In the genomic region with DNA sequence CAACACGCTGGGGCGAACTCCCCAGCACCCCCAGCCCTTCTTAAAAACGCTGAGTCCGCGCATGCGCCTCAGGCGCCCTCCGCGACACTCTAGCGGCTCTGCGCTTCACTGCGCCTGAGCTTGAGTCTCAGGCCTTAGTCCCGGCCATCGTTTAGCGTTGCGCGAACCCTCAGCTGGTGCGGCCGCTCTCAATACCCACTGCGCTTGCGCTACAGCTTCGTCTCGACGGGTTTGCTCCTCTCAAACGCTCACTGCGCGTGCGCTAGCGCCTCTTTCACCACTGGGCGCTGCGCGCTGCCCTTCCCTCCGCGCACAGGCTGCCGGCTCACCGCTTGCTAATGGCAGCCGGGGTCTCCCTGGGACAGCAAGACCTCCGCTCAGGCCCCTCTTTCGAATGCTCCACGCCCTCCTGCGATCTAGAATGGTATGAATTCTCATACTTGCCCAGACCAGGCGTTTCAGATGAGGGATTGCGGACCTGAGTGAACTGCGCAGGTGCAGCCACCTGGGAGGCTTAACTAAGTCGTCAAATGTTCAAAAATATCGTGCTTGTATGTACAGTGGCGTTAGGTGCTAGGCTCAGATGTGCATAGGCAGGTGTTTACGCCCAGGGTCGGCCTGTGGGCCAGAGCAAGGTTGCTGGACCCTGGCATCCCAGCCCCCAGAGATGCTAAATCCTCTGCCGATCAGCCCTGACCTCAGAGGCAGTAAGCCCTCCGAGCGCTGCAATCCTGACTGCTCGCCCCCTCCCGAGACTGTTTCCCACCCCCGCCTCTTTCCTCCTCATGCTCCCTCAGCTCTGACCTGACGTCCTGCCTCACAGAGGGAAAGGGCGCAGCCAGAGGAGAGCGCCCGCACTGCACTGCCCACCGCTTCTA, we compare ENCODE assay signal across 9 cellular contexts. TPM values are rescaled to one million over a fixed set of nuclear protein-coding genes. Genes with fewer than 3 reads are reported as not detected.
DNase-seq lines count a peak whose midpoint lies in the region; ATAC-seq, FAIRE-seq and TF ChIP-seq lines count a peak whose summit lies in the region.
"Had no signal": no experiment of that assay in that cellular context is flagged by ENCODE, and none has a peak within 500 bp of the region (broad histone marks: within the 10 kb centered on the region; RNA-seq: fewer than 3 reads in every experiment).

A gene with protein sequence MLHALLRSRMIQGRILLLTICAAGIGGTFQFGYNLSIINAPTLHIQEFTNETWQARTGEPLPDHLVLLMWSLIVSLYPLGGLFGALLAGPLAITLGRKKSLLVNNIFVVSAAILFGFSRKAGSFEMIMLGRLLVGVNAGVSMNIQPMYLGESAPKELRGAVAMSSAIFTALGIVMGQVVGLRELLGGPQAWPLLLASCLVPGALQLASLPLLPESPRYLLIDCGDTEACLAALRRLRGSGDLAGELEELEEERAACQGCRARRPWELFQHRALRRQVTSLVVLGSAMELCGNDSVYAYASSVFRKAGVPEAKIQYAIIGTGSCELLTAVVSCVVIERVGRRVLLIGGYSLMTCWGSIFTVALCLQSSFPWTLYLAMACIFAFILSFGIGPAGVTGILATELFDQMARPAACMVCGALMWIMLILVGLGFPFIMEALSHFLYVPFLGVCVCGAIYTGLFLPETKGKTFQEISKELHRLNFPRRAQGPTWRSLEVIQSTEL (plus strand): TSS at position 270 of the 878 bp plus-strand sequence. CDS start 125 bp downstream, at position 395.

- H4K20me1 ChIP-seq in BLaER1 = no peaks in the 10 kb centered on the region

- TF ChIP-seq CTCF in colonic mucosa (IDR thresholded peaks at IDR 0.05) = no peak

- H3K4me3 ChIP-seq in BLaER1 (peak within 1 kb of the TSS; percentile 81), colonic mucosa (peak within 1 kb of the TSS; percentile 62)

- no peaks in the 10 kb centered on the region for H3K9me3 ChIP-seq in BLaER1
- H3K9me3 ChIP-seq in colonic mucosa = no peaks in the 10 kb centered on the region

- peak within 1 kb of the TSS; percentile 91 for H3K27ac ChIP-seq in BLaER1
- H3K27ac ChIP-seq in colonic mucosa = peak within 1 kb of the TSS; percentile 92
- H3K27ac ChIP-seq in layer of hippocampus (ENCODE audit: low read depth, low read length) = peak within 1 kb of the TSS; percentile 95

- H3K36me3 ChIP-seq in BLaER1 (0 out of 2 replicates have a peak, but pooled peaks cover under 1% of the 10 kb centered on the region), colonic mucosa (no peaks in the 10 kb centered on the region)

- DNase-seq in GM19239 (ENCODE audit: insufficient read length, low spot score) = peak; percentile 96
- peak; percentile 98 to 100 for DNase-seq in NCI-H524 (lab: John Stamatoyannopoulos, UW)
- peak; percentile 97 for DNase-seq in activated CD4-positive, alpha-beta T cell treated with anti-CD3 and anti-CD28 coated beads for 48 hours
- peak; percentile 97 for DNase-seq in colonic mucosa
- DNase-seq in stimulated activated CD4-positive, alpha-beta T cell treated with anti-CD3 and anti-CD28 coated beads, Interleukin-1b, Interleukin-23, amount 100 ng/mL, for 24 hours (ENCODE audit: low read depth in 4 of 4, low spot score in 1 of 4) = peak; percentile 79 to 93 (median 86)

- H3K9ac ChIP-seq in BLaER1 = peak within 1 kb of the TSS; percentile 89
- H3K9ac ChIP-seq in colonic mucosa (ENCODE audit: low read depth in 2 of 2, low read length in 2 of 2) = peak within 1 kb of the TSS; percentile 70 to 97

- H3K4me2 ChIP-seq in BLaER1 = peak within 1 kb of the TSS; percentile 99

- intact Hi-C loops in colonic mucosa (cut with DNase I) = no loop called here

- peak; percentile 99 for FAIRE-seq in GM19239 (lab: Jason Lieb, UNC)
- FAIRE-seq: islet of Langerhans had no signal

- H3K27me3 ChIP-seq in BLaER1 (no peaks in the 10 kb centered on the region), colonic mucosa (no peaks in the 10 kb centered on the region), layer of hippocampus (ENCODE audit: control insufficient read depth, insufficient read depth, low read length) (no peaks in the 10 kb centered on the region)

- peak; percentile 94 for ATAC-seq in HG03442 (IDR thresholded peaks at IDR 0.05; ENCODE audit: unreplicated experiment)

- H3K4me1 ChIP-seq in BLaER1 (peaks cover 24% of the 10 kb centered on the region), colonic mucosa (no peaks in the 10 kb centered on the region)

RNA-seq across cellular contexts. Expression of the gene that starts here (rescaled TPM):
- 1 to 10 TPM; 8.3 to 9.6 TPM for total RNA-seq in colonic mucosa

Comparison
In these comparisons a context has a peak if more than half of its experiments do, and no peak if none do; other contexts are left out.
1. Peak in every context shown above with its lines: DNase-seq, ATAC-seq, H3K4me3 ChIP-seq and H3K27ac ChIP-seq.